In genomic region chr11:1695548-1696108, GRCh38 we compare ENCODE assay signal across 23 cellular contexts. TPM values are rescaled to one million over a fixed set of nuclear protein-coding genes. Genes with fewer than 3 reads are reported as not detected.
DNase-seq lines count a peak whose midpoint lies in the region; ATAC-seq and TF ChIP-seq lines count a peak whose summit lies in the region.
"Had no signal": no experiment of that assay in that cellular context is flagged by ENCODE, and none has a peak within 500 bp of the region (broad histone marks: within the 10 kb centered on the region; RNA-seq: fewer than 3 reads in every experiment).

No MANE protein-coding gene starts in this region.

- no peak overlapping the region for H3K4ac ChIP-seq in neuronal stem cell (ENCODE audit: low read length)

- H2AK5ac ChIP-seq in neuronal stem cell (ENCODE audit: low read depth, low read length), result peak overlapping the region; percentile 90

- H3K9ac ChIP-seq in neuronal stem cell (ENCODE audit: low read depth, low read length, poor library complexity), result no peak overlapping the region
- H3K9ac ChIP-seq: GM23248, KMS-11 had no signal

- TF ChIP-seq CTCF in foreskin keratinocyte (conservative IDR thresholded peaks at IDR 0.05), result no peak

- no peak overlapping the region for H3K4me2 ChIP-seq in neuronal stem cell (ENCODE audit: insufficient read depth, low read length, poor library complexity, severe bottlenecking)
- H3K4me2 ChIP-seq: KMS-11, PC-9 had no signal

- no peak overlapping the region for H4K91ac ChIP-seq in neuronal stem cell (ENCODE audit: low read depth, low read length, poor library complexity)

- no peak for DNase-seq in stimulated activated naive CD8-positive, alpha-beta T cell treated with anti-CD3 and anti-CD28 coated beads, Interleukin-15, Interleukin-2, amounts not matched to agents 100 U/mL and 50 U/mL, for 24 hours
- DNase-seq in left lobe of liver (ENCODE audit: low spot score) (peak; percentile 26), neuronal stem cell (ENCODE audit: low spot score) (no peak), foreskin keratinocyte (no peak)
- DNase-seq in activated CD4-positive, alpha-beta memory T cell treated with anti-CD3 and anti-CD28 coated beads, Interleukin-2, amount 10 ng/mL, durations not matched to agents 7 days and 5 days, result no peak
- DNase-seq: DMS79, GM23248, NCI-H1092 treated with DMSO at 0.1 percent for 48 hours, NCI-H1436 treated with DMSO at 0.1 percent for 48 hours, NCI-H1930, NCI-H226, NCI-H510A treated with DMSO at 0.1 percent for 48 hours, NCI-H748 treated with DMSO at 0.1 percent for 48 hours, PC-9 had no signal

- H2BK12ac ChIP-seq in neuronal stem cell (ENCODE audit: low read length), result peak overlapping the region; percentile 59

- CTCF ChIA-PET in activated CD4-positive, alpha-beta memory T cell treated with anti-CD3 and anti-CD28 coated beads, Interleukin-2, amount 10 ng/mL, durations not matched to agents 7 days and 5 days (lab: Charles Lee), result interaction anchor here (2.4 to 5.4 kb wide), 3 partner anchors 44 to 137 kb away, joined by 28 to 287 read pairs (median 58); partner anchors contain the start of gene SYT8

- H3K79me1 ChIP-seq in neuronal stem cell (ENCODE audit: low read depth, low read length), result peaks cover 3% of the 10 kb centered on the region

- H3K27me3 ChIP-seq in neuronal stem cell (ENCODE audit: control insufficient read depth in 3 of 3, insufficient read depth in 3 of 3, low read depth in 1 of 3, low read length in 3 of 3) (peaks cover 0 to 27% (median 0%) of the 10 kb centered on the region in 3 experiments), foreskin keratinocyte (peaks cover 11% of the 10 kb centered on the region)

- POLR2A ChIA-PET in activated CD4-positive, alpha-beta memory T cell treated with anti-CD3 and anti-CD28 coated beads, Interleukin-2, amount 10 ng/mL, durations not matched to agents 7 days and 5 days (lab: Charles Lee), result no interaction called here

- H3K36me3 ChIP-seq in neuronal stem cell (replicated peaks in 1 of 2; ENCODE audit: control insufficient read depth in 2 of 2, insufficient read depth in 2 of 2, low read length in 2 of 2), result no peaks in the 10 kb centered on the region
- H3K36me3 ChIP-seq: HAP-1 had no signal

- H2BK5ac ChIP-seq in neuronal stem cell (ENCODE audit: low read length), result no peak overlapping the region

- H2BK15ac ChIP-seq in neuronal stem cell (ENCODE audit: low read length), result no peak overlapping the region

- no peak overlapping the region for H3K14ac ChIP-seq in neuronal stem cell (ENCODE audit: low read length)

- no peak overlapping the region for H3K4me3 ChIP-seq in neuronal stem cell (ENCODE audit: low read length in 2 of 2)
- H3K4me3 ChIP-seq: GM12878, GM23248, HAP-1, PC-9 had no signal

- H3K27ac ChIP-seq in neuronal stem cell (replicated peaks; ENCODE audit: low read length) (no peak overlapping the region), foreskin keratinocyte (no peak overlapping the region)
- H3K27ac ChIP-seq: GM23248, KMS-11, PC-9 had no signal

- no peak overlapping the region for H3K4me3 Mint-ChIP-seq in stimulated activated naive CD8-positive, alpha-beta T cell treated with anti-CD3 and anti-CD28 coated beads, Interleukin-15, Interleukin-2, amounts not matched to agents 100 ng/mL and 50 ng/mL, for 24 hours
- H3K4me3 Mint-ChIP-seq in activated CD4-positive, alpha-beta memory T cell treated with anti-CD3 and anti-CD28 coated beads, Interleukin-2, amount 10 ng/mL, durations not matched to agents 7 days and 5 days, result no peak overlapping the region

- no CpG with 5 or more reads among the region's 3 CpGs for WGBS in neuronal stem cell (ENCODE audit: extremely low coverage in 2 of 2, insufficient read length in 2 of 2, insufficient replicate concordance in 1 of 2), 2 donors

- H2BK120ac ChIP-seq in neuronal stem cell (ENCODE audit: low read depth, low read length), result no peak overlapping the region

- no peaks in the 10 kb centered on the region for H3K9me3 ChIP-seq in neuronal stem cell (replicated peaks in 1 of 2; ENCODE audit: control insufficient read depth in 2 of 2, insufficient read depth in 1 of 2, low read depth in 1 of 2, low read length in 2 of 2)
- H3K9me3 ChIP-seq: HAP-1 had no signal

- no peak overlapping the region for H2AFZ ChIP-seq in neuronal stem cell (ENCODE audit: low read length)
- H2AFZ ChIP-seq: GM23248, PC-9 had no signal

- peaks cover 23% of the 10 kb centered on the region for H3K27me3 Mint-ChIP-seq in stimulated activated naive CD8-positive, alpha-beta T cell treated with anti-CD3 and anti-CD28 coated beads, Interleukin-15, Interleukin-2, amounts not matched to agents 100 ng/mL and 50 ng/mL, for 24 hours
- peaks cover 31% of the 10 kb centered on the region for H3K27me3 Mint-ChIP-seq in activated CD4-positive, alpha-beta memory T cell treated with anti-CD3 and anti-CD28 coated beads, Interleukin-2, amount 10 ng/mL, durations not matched to agents 7 days and 5 days

- peak overlapping the region; percentile 36 for H3K27ac Mint-ChIP-seq in stimulated activated naive CD8-positive, alpha-beta T cell treated with anti-CD3 and anti-CD28 coated beads, Interleukin-15, Interleukin-2, amounts not matched to agents 100 ng/mL and 50 ng/mL, for 24 hours
- no peak overlapping the region for H3K27ac Mint-ChIP-seq in activated CD4-positive, alpha-beta memory T cell treated with anti-CD3 and anti-CD28 coated beads, Interleukin-2, amount 10 ng/mL, durations not matched to agents 7 days and 5 days

- peak overlapping the region; percentile 6 for H3K18ac ChIP-seq in neuronal stem cell (ENCODE audit: low read length)

- no peak overlapping the region for H4K8ac ChIP-seq in neuronal stem cell (ENCODE audit: low read depth, low read length)

- H3K4me1 ChIP-seq in neuronal stem cell (ENCODE audit: control insufficient read depth in 2 of 2, insufficient read depth in 1 of 2, low read depth in 1 of 2, low read length in 2 of 2), result peaks cover 0 to 14% of the 10 kb centered on the region in 2 donors
- H3K4me1 ChIP-seq in foreskin keratinocyte, result no peaks in the 10 kb centered on the region

- H3K4me1 Mint-ChIP-seq in stimulated activated naive CD8-positive, alpha-beta T cell treated with anti-CD3 and anti-CD28 coated beads, Interleukin-15, Interleukin-2, amounts not matched to agents 100 ng/mL and 50 ng/mL, for 24 hours (ENCODE audit: low read depth), result peaks cover 15% of the 10 kb centered on the region
- H3K4me1 Mint-ChIP-seq in activated CD4-positive, alpha-beta memory T cell treated with anti-CD3 and anti-CD28 coated beads, Interleukin-2, amount 10 ng/mL, durations not matched to agents 7 days and 5 days, result peaks cover 4% of the 10 kb centered on the region

- H3K23ac ChIP-seq in neuronal stem cell (ENCODE audit: low read depth, low read length, poor library complexity), result no peak overlapping the region

- no peak for ATAC-seq in stimulated activated naive CD8-positive, alpha-beta T cell treated with anti-CD3 and anti-CD28 coated beads, Interleukin-15, Interleukin-2, amounts not matched to agents 100 U/mL and 50 U/mL, for 24 hours
- ATAC-seq in left lobe of liver, result no peak
- ATAC-seq in foreskin keratinocyte, result no peak
- ATAC-seq in GM21526 (IDR thresholded peaks at IDR 0.05; ENCODE audit: low FRiP score, unreplicated experiment), result no peak
- ATAC-seq: GM12878, SK-N-SH treated with all-trans-retinoic acid at 6 μM for 48 hours had no signal

- H3K36me3 Mint-ChIP-seq in stimulated activated naive CD8-positive, alpha-beta T cell treated with anti-CD3 and anti-CD28 coated beads, Interleukin-15, Interleukin-2, amounts not matched to agents 100 ng/mL and 50 ng/mL, for 24 hours (ENCODE audit: low read depth), result no peaks in the 10 kb centered on the region
- no peaks in the 10 kb centered on the region for H3K36me3 Mint-ChIP-seq in activated CD4-positive, alpha-beta memory T cell treated with anti-CD3 and anti-CD28 coated beads, Interleukin-2, amount 10 ng/mL, durations not matched to agents 7 days and 5 days (ENCODE audit: low read depth)

- H3K9me3 Mint-ChIP-seq in stimulated activated naive CD8-positive, alpha-beta T cell treated with anti-CD3 and anti-CD28 coated beads, Interleukin-15, Interleukin-2, amounts not matched to agents 100 ng/mL and 50 ng/mL, for 24 hours, result peaks cover 3% of the 10 kb centered on the region
- no peaks in the 10 kb centered on the region for H3K9me3 Mint-ChIP-seq in activated CD4-positive, alpha-beta memory T cell treated with anti-CD3 and anti-CD28 coated beads, Interleukin-2, amount 10 ng/mL, durations not matched to agents 7 days and 5 days

RNA-seq across cellular contexts. Expression of gene KRTAP5-6, which starts 1.4 kb away (rescaled TPM):
- total RNA-seq in left lobe of liver (1.4 TPM), foreskin keratinocyte (not detected in 2 replicates)
- polyA plus RNA-seq in neuronal stem cell (2013, experiment 1 of 2), result not detected
- not detected for polyA plus RNA-seq in neuronal stem cell (2013, experiment 2 of 2)
- total RNA-seq in activated CD4-positive, alpha-beta memory T cell treated with anti-CD3 and anti-CD28 coated beads, Interleukin-2, amount 10 ng/mL, durations not matched to agents 7 days and 5 days, result not detected
- not detected in 2 replicates for polyA plus RNA-seq in foreskin keratinocyte
- total RNA-seq: A172, GM12878, GM23248, HT1080, PC-9 had no signal
- polyA plus RNA-seq: AG04450, GM12878, GM23248 had no signal

RNA-seq across cellular contexts. Expression of gene IFITM10, which starts 54.8 kb away (rescaled TPM):
- total RNA-seq in left lobe of liver (15.7 TPM), foreskin keratinocyte (0.04 and 0.14 TPM in 2 replicates)
- polyA plus RNA-seq in neuronal stem cell (2013, experiment 1 of 2), result 0.40 TPM
- 0.39 TPM for polyA plus RNA-seq in neuronal stem cell (2013, experiment 2 of 2)
- 1 to 10 TPM in 1 of 2 experiments, under 1 TPM in 1; 0.70 to 1.3 TPM for total RNA-seq in activated CD4-positive, alpha-beta memory T cell treated with anti-CD3 and anti-CD28 coated beads, Interleukin-2, amount 10 ng/mL, durations not matched to agents 7 days and 5 days
- polyA plus RNA-seq in foreskin keratinocyte, result 0.06 TPM in 1 of 2 replicates, not detected in the other
- total RNA-seq: GM12878 had no signal
